In genomic region chr19:47514151-47514868, GRCh38 we compare ENCODE assay signal across 9 cellular contexts. TPM values are rescaled to one million over a fixed set of nuclear protein-coding genes. Genes with fewer than 3 reads are reported as not detected.
DNase-seq lines count a peak whose midpoint lies in the region; ATAC-seq, FAIRE-seq and TF ChIP-seq lines count a peak whose summit lies in the region.
"Had no signal": no experiment of that assay in that cellular context is flagged by ENCODE, and none has a peak within 500 bp of the region (broad histone marks: within the 10 kb centered on the region; RNA-seq: fewer than 3 reads in every experiment).

No MANE protein-coding gene starts in this region.

- no peaks in the 10 kb centered on the region for H3K36me3 ChIP-seq in pancreas

- WGBS in pancreas, 2 donors: 1% methylated on average over 40 of the region's 40 CpGs

- intact Hi-C loops in activated CD4-positive, alpha-beta T cell treated with anti-CD3 and anti-CD28 coated beads for 36 hours (cut with DNase I, micrococcal nuclease): loop anchor here (2.0 to 10.0 kb wide), 3 partner anchors 78 to 850 kb away; partner anchors contain the start of genes SYNGR4 (in 1 of the 2) and TMEM143 (in 1 of the 2)
- intact Hi-C loops in pancreas (cut with DNase I): loop anchor here in 1 of 3 donors (10.0 kb wide), 1 partner anchor 80 kb away; no protein-coding TSS in a partner anchor

- H3K27ac ChIP-seq in RWPE1 (peak overlapping the region; percentile 96), pancreas (peak overlapping the region; percentile 92 to 97 (median 94))

- no peaks in the 10 kb centered on the region for H3K9me3 Mint-ChIP-seq in activated CD4-positive, alpha-beta T cell treated with anti-CD3 and anti-CD28 coated beads for 36 hours (ENCODE audit: low read depth)

- POLR2A ChIA-PET in activated CD4-positive, alpha-beta T cell treated with anti-CD3 and anti-CD28 coated beads for 36 hours (lab: Charles Lee): no interaction called here
- POLR2A ChIA-PET in RWPE1 (lab: Yijun Ruan, JAX; ENCODE audit: low non-redundant PET): no interaction called here

- FAIRE-seq in pancreas (lab: Jason Lieb, UNC): no peak
- no peak for FAIRE-seq in GM12891 (lab: Jason Lieb, UNC)

- ATAC-seq in activated CD4-positive, alpha-beta T cell treated with anti-CD3 and anti-CD28 coated beads for 36 hours: no peak
- ATAC-seq in pancreas (no peak), GM21576 (IDR thresholded peaks at IDR 0.05; ENCODE audit: unreplicated experiment) (no peak)

- H3K9me3 ChIP-seq in pancreas: no peaks in the 10 kb centered on the region

- H3K27me3 Mint-ChIP-seq in activated CD4-positive, alpha-beta T cell treated with anti-CD3 and anti-CD28 coated beads for 36 hours: no peaks in the 10 kb centered on the region

- peaks cover 80% of the 10 kb centered on the region for H3K4me1 Mint-ChIP-seq in activated CD4-positive, alpha-beta T cell treated with anti-CD3 and anti-CD28 coated beads for 36 hours

- H3K4me3 ChIP-seq in epithelial cell of esophagus (ENCODE audit: low read length) (peak overlapping the region; percentile 100), pancreas (peak overlapping the region; percentile 80 to 95 (median 92))

- H3K4me1 ChIP-seq in pancreas: peaks cover 26 to 37% (median 36%) of the 10 kb centered on the region in 3 donors

- CTCF ChIA-PET in activated CD4-positive, alpha-beta T cell treated with anti-CD3 and anti-CD28 coated beads for 36 hours (lab: Charles Lee): interaction anchor here (0.5 to 2.0 kb wide), 5 partner anchors 77 to 102 kb away, joined by 4 to 8 read pairs (median 4); no protein-coding TSS in a partner anchor
- CTCF ChIA-PET in RWPE1 (lab: Yijun Ruan, JAX): interaction anchor here (1.4 to 1.9 kb wide), 2 partner anchors 78 to 184 kb away, joined by 4 to 13 read pairs; no protein-coding TSS in a partner anchor

- peaks cover 6% of the 10 kb centered on the region for H3K36me3 Mint-ChIP-seq in activated CD4-positive, alpha-beta T cell treated with anti-CD3 and anti-CD28 coated beads for 36 hours (ENCODE audit: low read depth)

- peak overlapping the region; percentile 95 for H3K4me3 Mint-ChIP-seq in activated CD4-positive, alpha-beta T cell treated with anti-CD3 and anti-CD28 coated beads for 36 hours

- no peak for TF ChIP-seq POLR2A in GM12891 (IDR thresholded peaks at IDR 0.05; ENCODE audit: low read depth, low read length)

- peak overlapping the region; percentile 98 for H3K27ac Mint-ChIP-seq in activated CD4-positive, alpha-beta T cell treated with anti-CD3 and anti-CD28 coated beads for 36 hours

- no peaks in the 10 kb centered on the region for H3K27me3 ChIP-seq in pancreas

- no peak for TF ChIP-seq CTCF in RWPE1 (conservative IDR thresholded peaks at IDR 0.05; ENCODE audit: low read depth)
- no peak for TF ChIP-seq CTCF in epithelial cell of esophagus (IDR thresholded peaks at IDR 0.05; ENCODE audit: insufficient read depth, low read depth, low read length, missing control alignments)
- TF ChIP-seq CTCF in pancreas (IDR thresholded peaks at IDR 0.05): no peak

- DNase-seq in activated CD4-positive, alpha-beta T cell treated with anti-CD3 and anti-CD28 coated beads for 36 hours: peak; percentile 32
- no peak for DNase-seq in activated CD4-positive, alpha-beta T cell treated with anti-CD3 and anti-CD28 coated beads for 48 hours
- DNase-seq in RWPE1 (ENCODE audit: low spot score) (no peak), epithelial cell of esophagus (ENCODE audit: low read depth) (no peak), pancreas (no peak), GM12891 (ENCODE audit: insufficient read length, low spot score) (no peak), NCI-H2029 treated with DMSO at 0.1 percent for 48 hours (lab: John Stamatoyannopoulos, UW) (no peak)

TF ChIP-seq in GM12891, 5 proteins besides CTCF, POLR2A, EP300 and RAD21:
- TF ChIP-seq SPI1 (IDR thresholded peaks at IDR 0.05; ENCODE audit: low read depth, low read length) (no peak), POU2F2 (IDR thresholded peaks at IDR 0.05; ENCODE audit: low read depth, low read length) (no peak), POLR2AphosphoS5 (IDR thresholded peaks at IDR 0.05; ENCODE audit: low read depth, low read length) (no peak)
TF ChIP-seq in GM12891: peak in this region for 0.

RNA-seq across cellular contexts. Expression of gene NAPA, which starts 0.6 kb away (rescaled TPM):
- 10 to 100 TPM; 54.2 to 68.8 TPM for total RNA-seq in activated CD4-positive, alpha-beta T cell treated with anti-CD3 and anti-CD28 coated beads for 36 hours
- 10 to 100 TPM; 47.2 to 63.5 (median 53.2) TPM for total RNA-seq in pancreas
- polyA plus RNA-seq in pancreas: 100 to 1,000 TPM in 1 of 2 donors, 10 to 100 TPM in 1; 77.2 to 121 TPM
- 74.0 TPM for polyA plus RNA-seq in GM12891 (2012; ENCODE audit: low read depth, missing spikeins)

RNA-seq across cellular contexts. Expression of gene KPTN, which starts 30.3 kb away (rescaled TPM):
- 10 to 100 TPM in 1 of 2 experiments, 1 to 10 TPM in 1; 9.7 to 10.5 TPM for total RNA-seq in activated CD4-positive, alpha-beta T cell treated with anti-CD3 and anti-CD28 coated beads for 36 hours
- total RNA-seq in pancreas: 10 to 100 TPM in 1 of 6 donors, 1 to 10 TPM in 5; 3.0 to 10.7 (median 5.1) TPM
- 10 to 100 TPM; 52.5 to 53.3 TPM for polyA plus RNA-seq in pancreas
- 8.9 TPM for polyA plus RNA-seq in GM12891 (2012; ENCODE audit: low read depth, missing spikeins)

RNA-seq across cellular contexts. Expression of gene SLC8A2, which starts 42.6 kb away (rescaled TPM):
- under 1 TPM; 0.11 to 0.23 TPM for total RNA-seq in activated CD4-positive, alpha-beta T cell treated with anti-CD3 and anti-CD28 coated beads for 36 hours
- total RNA-seq in pancreas: 1 to 10 TPM; 4.5 to 8.3 (median 6.7) TPM
- polyA plus RNA-seq in pancreas: 1 to 10 TPM; 2.6 to 4.8 TPM
- 0.18 TPM for polyA plus RNA-seq in GM12891 (2012; ENCODE audit: low read depth, missing spikeins)

RNA-seq across cellular contexts. Expression of gene ZNF541, which starts 58.6 kb away (rescaled TPM):
- total RNA-seq in activated CD4-positive, alpha-beta T cell treated with anti-CD3 and anti-CD28 coated beads for 36 hours: under 1 TPM; 0.11 to 0.14 TPM
- total RNA-seq in pancreas: under 1 TPM in 5 of 6 donors, not detected in 1; 0.06 to 0.17 (median 0.14) TPM
- under 1 TPM; 0.27 to 0.63 TPM for polyA plus RNA-seq in pancreas
- 0.06 TPM for polyA plus RNA-seq in GM12891 (2012; ENCODE audit: low read depth, missing spikeins)
- total RNA-seq: Daoy had no signal

Comparison
In these comparisons a context has a peak if more than half of its experiments do, and no peak if none do; other contexts are left out.
1. RNA of gene SLC8A2, which starts 42.6 kb away (total RNA-seq): 4.5 to 8.3 TPM in pancreas; 0.11 to 0.23 TPM in activated CD4-positive, alpha-beta T cell treated with anti-CD3 and anti-CD28 coated beads for 36 hours; every median in the first group is over 4 times any median in the second.